ENCODE assay signal across 16 cellular contexts in genomic region chr3:12986031-12986430, GRCh38.
A peak's percentile ranks its signal among the peaks of the same experiment; 100 is the strongest.
DNase-seq lines count a peak whose midpoint lies in the region; ATAC-seq and TF ChIP-seq lines count a peak whose summit lies in the region.
"Had no signal": no experiment of that assay in that cellular context is flagged by ENCODE, and none has a peak within 500 bp of the region (broad histone marks: within the 10 kb centered on the region; RNA-seq: fewer than 3 reads in every experiment).

No MANE protein-coding gene starts in this region.

- no peak overlapping the region for H3K9ac ChIP-seq in endodermal cell (ENCODE audit: extremely low read depth, low read length, poor library complexity, severe bottlenecking)

- H3K9me2 ChIP-seq in GM23338 (ENCODE audit: insufficient read depth), result no peaks in the 10 kb centered on the region

- H3K27me3 Mint-ChIP-seq in GM23338 (ENCODE audit: insufficient read depth, low read depth, poor library complexity) (peaks cover 9% of the 10 kb centered on the region), endodermal cell (ENCODE audit: insufficient read depth) (peaks cover 5% of the 10 kb centered on the region)
- no peaks in the 10 kb centered on the region for H3K27me3 Mint-ChIP-seq in activated CD4-positive, alpha-beta memory T cell treated with anti-CD3 and anti-CD28 coated beads for 36 hours

- CTCF ChIA-PET in activated CD4-positive, alpha-beta memory T cell treated with anti-CD3 and anti-CD28 coated beads for 36 hours (lab: Charles Lee), result interaction anchor here (0.7 to 7.2 kb wide), 7 partner anchors 9 to 861 kb away, joined by 3 to 53 read pairs (median 4); no protein-coding TSS in a partner anchor

- intact Hi-C loops in posterior vena cava (cut with DNase I), result no loop called here
- intact Hi-C loops in ascending aorta (cut with DNase I), result loop anchor here (10.0 kb wide), 1 partner anchor 91 kb away; no protein-coding TSS in a partner anchor
- intact Hi-C loops in activated CD4-positive, alpha-beta memory T cell treated with anti-CD3 and anti-CD28 coated beads for 36 hours (cut with micrococcal nuclease), result no loop called here

- H3K27me3 ChIP-seq in GM23338 (ENCODE audit: insufficient read depth) (no peaks in the 10 kb centered on the region), endodermal cell (ENCODE audit: control insufficient read depth, insufficient read depth, low read length, poor library complexity, severe bottlenecking) (no peaks in the 10 kb centered on the region), ascending aorta (no peaks in the 10 kb centered on the region)
- H3K27me3 ChIP-seq: Peyer's patch had no signal

- H3K9me3 ChIP-seq in endodermal cell (ENCODE audit: control insufficient read depth, low read length) (no peaks in the 10 kb centered on the region), ascending aorta (no peaks in the 10 kb centered on the region)
- H3K9me3 ChIP-seq: Peyer's patch had no signal

- ATAC-seq in GM23338 (no peak), HG03095 (IDR thresholded peaks at IDR 0.05; ENCODE audit: unreplicated experiment) (no peak)

- H3K36me3 ChIP-seq in GM23338 (ENCODE audit: insufficient read depth) (no peaks in the 10 kb centered on the region), endodermal cell (ENCODE audit: control insufficient read depth, insufficient read depth, low read length) (no peaks in the 10 kb centered on the region), ascending aorta (no peaks in the 10 kb centered on the region)
- H3K36me3 ChIP-seq: Peyer's patch had no signal

- H3K4me1 ChIP-seq in GM23338 (ENCODE audit: insufficient read depth), result peaks cover 4% of the 10 kb centered on the region
- H3K4me1 ChIP-seq in endodermal cell (ENCODE audit: control insufficient read depth, insufficient read depth, low read length), result peaks cover 4% of the 10 kb centered on the region
- no peaks in the 10 kb centered on the region for H3K4me1 ChIP-seq in ascending aorta

- TF ChIP-seq CTCF in GM23338 (conservative IDR thresholded peaks at IDR 0.05; ENCODE audit: low read depth in 2 of 2) (no peak), endodermal cell (conservative IDR thresholded peaks at IDR 0.05) (no peak), ascending aorta (IDR thresholded peaks at IDR 0.05) (no peak)

- H3K4me3 Mint-ChIP-seq in GM23338, result no peak overlapping the region
- H3K4me3 Mint-ChIP-seq in endodermal cell, result no peak overlapping the region
- H3K4me3 Mint-ChIP-seq in activated CD4-positive, alpha-beta memory T cell treated with anti-CD3 and anti-CD28 coated beads for 36 hours, result no peak overlapping the region
- H3K4me3 Mint-ChIP-seq: CD14-positive monocyte had no signal

- H3K79me2 ChIP-seq in GM23338 (replicated peaks; ENCODE audit: insufficient read depth), result no peaks in the 10 kb centered on the region

- H3K9me3 Mint-ChIP-seq in GM23338 (peaks cover 7% of the 10 kb centered on the region), endodermal cell (peaks cover 7% of the 10 kb centered on the region)
- H3K9me3 Mint-ChIP-seq in activated CD4-positive, alpha-beta memory T cell treated with anti-CD3 and anti-CD28 coated beads for 36 hours, result no peaks in the 10 kb centered on the region
- H3K9me3 Mint-ChIP-seq: CD14-positive monocyte had no signal

- H3K4me1 Mint-ChIP-seq in GM23338 (peaks cover 36% of the 10 kb centered on the region), endodermal cell (peaks cover 7% of the 10 kb centered on the region)
- peaks cover 62% of the 10 kb centered on the region for H3K4me1 Mint-ChIP-seq in activated CD4-positive, alpha-beta memory T cell treated with anti-CD3 and anti-CD28 coated beads for 36 hours (ENCODE audit: low read depth)

- DNase-seq in NCI-H82 (lab: John Stamatoyannopoulos, UW) (peak; percentile 31), NCI-H82 treated with DMSO at 0.1 percent for 48 hours (lab: John Stamatoyannopoulos, UW; ENCODE audit: unreplicated experiment) (no peak), GM23338 (ENCODE audit: low spot score) (no peak), endodermal cell (peak; percentile 41), posterior vena cava (ENCODE audit: low spot score) (peak; percentile 67), ascending aorta (ENCODE audit: low spot score in 2 of 2) (no peak)
- DNase-seq in activated CD4-positive, alpha-beta memory T cell treated with anti-CD3 and anti-CD28 coated beads for 36 hours, result no peak
- DNase-seq: DMS53, HCEC 1CT, NCI-H1930, NCI-H2171 treated with DMSO at 0.1 percent for 48 hours, Peyer's patch, SIG-M5 had no signal

- WGBS in endodermal cell (ENCODE audit: insufficient coverage in 1 of 2, insufficient read length in 1 of 2), 2 experiments, result 91 to 92% methylated on average over 7 to 8 of the region's 8 CpGs

- H3K4me2 ChIP-seq in GM23338, result no peak overlapping the region

- H3K4me3 ChIP-seq in GM23338 (no peak overlapping the region), endodermal cell (ENCODE audit: low read length) (no peak overlapping the region), ascending aorta (no peak overlapping the region)
- H3K4me3 ChIP-seq: Peyer's patch had no signal

- no peak overlapping the region for H2AFZ ChIP-seq in GM23338

- H3K27ac ChIP-seq in GM23338 (ENCODE audit: low read depth) (no peak overlapping the region), endodermal cell (ENCODE audit: low read depth, low read length) (no peak overlapping the region), ascending aorta (no peak overlapping the region)
- H3K27ac ChIP-seq: 22Rv1, Peyer's patch had no signal

- peaks cover 6% of the 10 kb centered on the region; the same call in 1 of the 3 replicates for H3K36me3 Mint-ChIP-seq in GM23338 (ENCODE audit: low read depth)
- H3K36me3 Mint-ChIP-seq in endodermal cell (ENCODE audit: low read depth), result no peaks in the 10 kb centered on the region
- no peaks in the 10 kb centered on the region for H3K36me3 Mint-ChIP-seq in activated CD4-positive, alpha-beta memory T cell treated with anti-CD3 and anti-CD28 coated beads for 36 hours

- POLR2A ChIA-PET in activated CD4-positive, alpha-beta memory T cell treated with anti-CD3 and anti-CD28 coated beads for 36 hours (lab: Charles Lee), result no interaction called here

- H3K27ac Mint-ChIP-seq in GM23338, result 0 out of 2 replicates have a peak overlapping the region, but pooled peaks have one; percentile 27
- H3K27ac Mint-ChIP-seq in endodermal cell, result no peak overlapping the region
- H3K27ac Mint-ChIP-seq in activated CD4-positive, alpha-beta memory T cell treated with anti-CD3 and anti-CD28 coated beads for 36 hours, result no peak overlapping the region

- H4K20me1 ChIP-seq in GM23338 (replicated peaks; ENCODE audit: insufficient read depth), result 0 out of 2 replicates have a peak, but pooled peaks cover 3% of the 10 kb centered on the region

- H3F3A ChIP-seq in GM23338 (replicated peaks; ENCODE audit: low read depth), result no peaks in the 10 kb centered on the region

TF ChIP-seq in GM23338, 12 proteins besides CTCF, POLR2A, EP300 and RAD21 (continues in another document):
- no peak for TF ChIP-seq ZNF331 (CRISPR knock-in tag; IDR thresholded peaks at IDR 0.05; ENCODE audit: low read depth)
- TF ChIP-seq ZNF114 (CRISPR knock-in tag; IDR thresholded peaks at IDR 0.05), result no peak
- TF ChIP-seq ETS1 (IDR thresholded peaks at IDR 0.05), result no peak
- TF ChIP-seq, protein P1, sequence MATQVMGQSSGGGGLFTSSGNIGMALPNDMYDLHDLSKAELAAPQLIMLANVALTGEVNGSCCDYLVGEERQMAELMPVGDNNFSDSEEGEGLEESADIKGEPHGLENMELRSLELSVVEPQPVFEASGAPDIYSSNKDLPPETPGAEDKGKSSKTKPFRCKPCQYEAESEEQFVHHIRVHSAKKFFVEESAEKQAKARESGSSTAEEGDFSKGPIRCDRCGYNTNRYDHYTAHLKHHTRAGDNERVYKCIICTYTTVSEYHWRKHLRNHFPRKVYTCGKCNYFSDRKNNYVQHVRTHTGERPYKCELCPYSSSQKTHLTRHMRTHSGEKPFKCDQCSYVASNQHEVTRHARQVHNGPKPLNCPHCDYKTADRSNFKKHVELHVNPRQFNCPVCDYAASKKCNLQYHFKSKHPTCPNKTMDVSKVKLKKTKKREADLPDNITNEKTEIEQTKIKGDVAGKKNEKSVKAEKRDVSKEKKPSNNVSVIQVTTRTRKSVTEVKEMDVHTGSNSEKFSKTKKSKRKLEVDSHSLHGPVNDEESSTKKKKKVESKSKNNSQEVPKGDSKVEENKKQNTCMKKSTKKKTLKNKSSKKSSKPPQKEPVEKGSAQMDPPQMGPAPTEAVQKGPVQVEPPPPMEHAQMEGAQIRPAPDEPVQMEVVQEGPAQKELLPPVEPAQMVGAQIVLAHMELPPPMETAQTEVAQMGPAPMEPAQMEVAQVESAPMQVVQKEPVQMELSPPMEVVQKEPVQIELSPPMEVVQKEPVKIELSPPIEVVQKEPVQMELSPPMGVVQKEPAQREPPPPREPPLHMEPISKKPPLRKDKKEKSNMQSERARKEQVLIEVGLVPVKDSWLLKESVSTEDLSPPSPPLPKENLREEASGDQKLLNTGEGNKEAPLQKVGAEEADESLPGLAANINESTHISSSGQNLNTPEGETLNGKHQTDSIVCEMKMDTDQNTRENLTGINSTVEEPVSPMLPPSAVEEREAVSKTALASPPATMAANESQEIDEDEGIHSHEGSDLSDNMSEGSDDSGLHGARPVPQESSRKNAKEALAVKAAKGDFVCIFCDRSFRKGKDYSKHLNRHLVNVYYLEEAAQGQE (IDR thresholded peaks at IDR 0.05; ENCODE audit: unreplicated experiment), result no peak
- TF ChIP-seq EZH2phosphoT487 (IDR thresholded peaks at IDR 0.05; ENCODE audit: unreplicated experiment), result no peak

Comparison
In these comparisons a context has a peak if more than half of its experiments do, and no peak if none do; other contexts are left out.
1. DNase-seq: peak in NCI-H82 (single experiment), endodermal cell (single experiment) and posterior vena cava (single experiment); none in NCI-H82 treated with DMSO at 0.1 percent for 48 hours (single experiment), GM23338 (single experiment), ascending aorta (0 of 2) and activated CD4-positive, alpha-beta memory T cell treated with anti-CD3 and anti-CD28 coated beads for 36 hours (single experiment).